In the genomic region with DNA sequence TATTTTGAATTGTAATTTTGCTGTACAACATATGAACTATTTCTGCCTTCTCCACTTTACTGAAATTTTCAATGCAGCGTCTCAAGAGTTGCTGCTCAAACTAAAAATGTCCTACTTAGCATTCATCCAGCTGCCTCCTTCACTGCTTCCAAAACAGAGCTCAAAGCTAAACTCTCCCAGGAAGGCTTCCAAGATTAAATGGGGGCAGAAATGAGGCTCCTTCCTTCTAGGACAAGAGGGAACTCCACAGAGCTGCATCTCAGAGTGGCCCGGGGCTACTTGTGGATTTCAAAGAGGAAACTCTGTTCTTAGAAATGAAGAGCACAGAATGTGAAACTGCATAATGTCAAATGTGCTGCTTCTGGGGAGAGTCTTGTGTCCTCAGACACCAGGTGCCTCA, we compare ENCODE assay signal across 15 cellular contexts.
DNase-seq lines count a peak whose midpoint lies in the region.
"Had no signal": no experiment of that assay in that cellular context is flagged by ENCODE, and none has a peak within 500 bp of the region (broad histone marks: within the 10 kb centered on the region; RNA-seq: fewer than 3 reads in every experiment).

No MANE protein-coding gene starts in this region.

- no peak overlapping the region for H4K8ac ChIP-seq in mesenchymal stem cell (ENCODE audit: low read length)

- H2BK15ac ChIP-seq in mesenchymal stem cell (ENCODE audit: low read depth, poor library complexity, severe bottlenecking), result no peak overlapping the region

- no peak overlapping the region for H3K4ac ChIP-seq in mesenchymal stem cell (ENCODE audit: low read depth in 1 of 2, low read length in 2 of 2)

- H4K91ac ChIP-seq in mesenchymal stem cell (ENCODE audit: low read length), result no peak overlapping the region

- no peaks in the 10 kb centered on the region for H3K36me3 ChIP-seq in mesenchymal stem cell (ENCODE audit: control insufficient read depth in 1 of 2, insufficient read depth in 2 of 2, low read depth in 1 of 2, low read length in 2 of 2)
- H3K36me3 ChIP-seq: BLaER1 treated with 17β-estradiol and CSF1 and Interleukin-3, amounts not matched to agents 10 nM and 100 nM had no signal

- no peaks in the 10 kb centered on the region for H3K79me1 ChIP-seq in mesenchymal stem cell (replicated peaks; ENCODE audit: low read length, poor library complexity, severe bottlenecking)

- H3K27me3 ChIP-seq in mesenchymal stem cell (ENCODE audit: control insufficient read depth in 1 of 2, insufficient read depth in 1 of 2, low read length in 2 of 2), result peaks cover 0 to 9% of the 10 kb centered on the region in 2 experiments
- H3K27me3 ChIP-seq: BLaER1 treated with 17β-estradiol and CSF1 and Interleukin-3, amounts not matched to agents 10 nM and 100 nM had no signal

- no peak overlapping the region for H2BK120ac ChIP-seq in mesenchymal stem cell (ENCODE audit: low read depth, low read length)

- H3K23ac ChIP-seq in mesenchymal stem cell (ENCODE audit: low read length in 2 of 2), result no peak overlapping the region

- H3K9ac ChIP-seq in mesenchymal stem cell (ENCODE audit: low read length), result no peak overlapping the region
- H3K9ac ChIP-seq: BLaER1 treated with 17β-estradiol and CSF1 and Interleukin-3, amounts not matched to agents 10 nM and 100 nM had no signal

- H2BK5ac ChIP-seq in mesenchymal stem cell (ENCODE audit: low read depth, low read length, poor library complexity, severe bottlenecking), result no peak overlapping the region

- no peak overlapping the region for H3K18ac ChIP-seq in mesenchymal stem cell (ENCODE audit: low read depth in 1 of 2, low read length in 2 of 2)

- H3K4me3 ChIP-seq in mesenchymal stem cell (ENCODE audit: insufficient read depth in 1 of 2, low read depth in 1 of 2, low read length in 2 of 2), result no peak overlapping the region
- H3K4me3 ChIP-seq: BLaER1 treated with 17β-estradiol and CSF1 and Interleukin-3, amounts not matched to agents 10 nM and 100 nM had no signal

- no peak overlapping the region for H2AK5ac ChIP-seq in mesenchymal stem cell (ENCODE audit: low read length, severe bottlenecking)

- H2BK12ac ChIP-seq in mesenchymal stem cell (ENCODE audit: low read length in 2 of 2), result no peak overlapping the region

- no peak overlapping the region for H3K4me2 ChIP-seq in mesenchymal stem cell (ENCODE audit: low read length, poor library complexity, severe bottlenecking)
- H3K4me2 ChIP-seq: BLaER1 treated with 17β-estradiol and CSF1 and Interleukin-3, amounts not matched to agents 10 nM and 100 nM had no signal

- H3K4me1 ChIP-seq in mesenchymal stem cell (ENCODE audit: control insufficient read depth, insufficient read depth, low read depth, low read length), result no peaks in the 10 kb centered on the region
- H3K4me1 ChIP-seq: BLaER1 treated with 17β-estradiol and CSF1 and Interleukin-3, amounts not matched to agents 10 nM and 100 nM had no signal

- peaks cover 11% of the 10 kb centered on the region for H3K9me3 ChIP-seq in mesenchymal stem cell (ENCODE audit: control insufficient read depth, low read length)

- DNase-seq in Ammon's horn (ENCODE audit: low spot score) (peak; percentile 31), epidermal melanocyte (ENCODE audit: insufficient read length, low spot score) (peak; percentile 37), medulla oblongata (ENCODE audit: extremely low spot score) (peak; percentile 33), superior temporal gyrus (ENCODE audit: extremely low spot score) (peak; percentile 70), mesenchymal stem cell (no peak), HuH-7.5 (ENCODE audit: low spot score) (no peak)
- no peak for DNase-seq in activated effector memory CD4-positive, alpha-beta T cell treated with anti-CD3 and anti-CD28 coated beads, Interleukin-2, amount 50 U/mL, for 16 hours
- DNase-seq: 8988T; AML-193; CD4-positive, CD25-positive, alpha-beta regulatory T cell; DMS53; HCEC 1CT; HFFc6 had no signal

- 73% methylated on average over 2 of the region's 2 CpGs for WGBS in mesenchymal stem cell

- no peak overlapping the region for H3K14ac ChIP-seq in mesenchymal stem cell (ENCODE audit: low read length in 2 of 2)

- H2AFZ ChIP-seq in mesenchymal stem cell (ENCODE audit: low read depth, low read length), result no peak overlapping the region

- no peak overlapping the region for H3K27ac ChIP-seq in mesenchymal stem cell (ENCODE audit: low read length, poor library complexity, severe bottlenecking)
- H3K27ac ChIP-seq: BLaER1 treated with 17β-estradiol and CSF1 and Interleukin-3, amounts not matched to agents 10 nM and 100 nM; HL-60 had no signal

Comparison
In these comparisons a context has a peak if more than half of its experiments do, and no peak if none do; other contexts are left out.
1. DNase-seq: peak in Ammon's horn (single experiment), epidermal melanocyte (single experiment), medulla oblongata (single experiment) and superior temporal gyrus (single experiment); none in mesenchymal stem cell (single experiment), HuH-7.5 (single experiment) and activated effector memory CD4-positive, alpha-beta T cell treated with anti-CD3 and anti-CD28 coated beads, Interleukin-2, amount 50 U/mL, for 16 hours (single experiment).